Comparison of ENCODE assay signal across 26 cellular contexts in genomic region chr19:55077106-55077505, GRCh38. TPM values are rescaled to one million over a fixed set of nuclear protein-coding genes. Genes with fewer than 3 reads are reported as not detected.
"Had no signal": no experiment of that assay in that cellular context is flagged by ENCODE, and none has a peak within 500 bp of the region (broad histone marks: within the 10 kb centered on the region; RNA-seq: fewer than 3 reads in every experiment).

No MANE protein-coding gene starts in this region.

- H3K36me3 Mint-ChIP-seq: stimulated activated effector memory CD8-positive, alpha-beta T cell treated with anti-CD3 and anti-CD28 coated beads, Interleukin-12 subunit alpha, Interleukin-12 subunit beta, amount 100 ng/mL, for 72 hours; WTC11 had no signal

- ATAC-seq: activated CD4-positive, alpha-beta T cell treated with anti-CD3 and anti-CD28 coated beads for 36 hours; activated T-cell treated with anti-CD3 and anti-CD28 coated beads, Interleukin-2, amount 50 U/mL, for 4 hours; stimulated activated effector memory CD8-positive, alpha-beta T cell treated with anti-CD3 and anti-CD28 coated beads, Interleukin-12 subunit alpha, Interleukin-12 subunit beta, amount 100 ng/mL, for 72 hours; WTC11 had no signal

- H3K27ac Mint-ChIP-seq: activated CD4-positive, alpha-beta T cell treated with anti-CD3 and anti-CD28 coated beads for 36 hours; activated naive CD4-positive, alpha-beta T cell treated with anti-CD3 and anti-CD28 coated beads for 36 hours; activated naive CD8-positive, alpha-beta T cell treated with anti-CD3 and anti-CD28 coated beads, Interleukin-2, amount 10 ng/mL, durations not matched to agents 7 days and 5 days; endodermal cell; nephron progenitor cell; stimulated activated effector memory CD8-positive, alpha-beta T cell treated with anti-CD3 and anti-CD28 coated beads, Interleukin-12 subunit alpha, Interleukin-12 subunit beta, amount 100 ng/mL, for 72 hours; WTC11 had no signal

- H3K9me3 ChIP-seq: right lobe of liver, stomach, suprapubic skin, uterus had no signal

- H3K9me3 Mint-ChIP-seq: activated naive CD4-positive, alpha-beta T cell treated with anti-CD3 and anti-CD28 coated beads for 36 hours; activated naive CD8-positive, alpha-beta T cell treated with anti-CD3 and anti-CD28 coated beads, Interleukin-2, amount 10 ng/mL, durations not matched to agents 7 days and 5 days; activated T-cell treated with anti-CD3 and anti-CD28 coated beads, Interleukin-2, amount 50 U/mL, for 4 hours; stimulated activated effector memory CD8-positive, alpha-beta T cell treated with anti-CD3 and anti-CD28 coated beads, Interleukin-12 subunit alpha, Interleukin-12 subunit beta, amount 100 ng/mL, for 72 hours had no signal

- H3K4me3 Mint-ChIP-seq: activated CD4-positive, alpha-beta T cell treated with anti-CD3 and anti-CD28 coated beads for 36 hours; activated naive CD4-positive, alpha-beta T cell treated with anti-CD3 and anti-CD28 coated beads for 36 hours; activated naive CD8-positive, alpha-beta T cell treated with anti-CD3 and anti-CD28 coated beads, Interleukin-2, amount 10 ng/mL, durations not matched to agents 7 days and 5 days; activated T-cell treated with anti-CD3 and anti-CD28 coated beads, Interleukin-2, amount 50 U/mL, for 4 hours; nephron progenitor cell; stimulated activated effector memory CD8-positive, alpha-beta T cell treated with anti-CD3 and anti-CD28 coated beads, Interleukin-12 subunit alpha, Interleukin-12 subunit beta, amount 100 ng/mL, for 72 hours had no signal

- H3K36me3 ChIP-seq: left ventricle myocardium inferior, right lobe of liver, suprapubic skin, tibial nerve, uterus had no signal

- H3K4me3 ChIP-seq: coronary artery, left ventricle myocardium inferior, right lobe of liver, suprapubic skin, tibial nerve, uterus had no signal

- H3K27ac ChIP-seq: coronary artery, left ventricle myocardium inferior, right lobe of liver, suprapubic skin, tibial nerve, uterus had no signal

- H3K4me1 ChIP-seq: uterus had no signal

- DNase-seq: activated CD4-positive, alpha-beta T cell treated with anti-CD3 and anti-CD28 coated beads for 36 hours; activated CD4-positive, alpha-beta T cell treated with anti-CD3 and anti-CD28 coated beads, Interleukin-2, amount 50 U/mL, for 4 hours; activated CD8-positive, alpha-beta memory T cell treated with anti-CD3 and anti-CD28 coated beads, Interleukin-2, amount 50 U/mL, for 48 hours; activated naive CD4-positive, alpha-beta T cell treated with anti-CD3 and anti-CD28 coated beads for 36 hours; activated naive CD8-positive, alpha-beta T cell treated with anti-CD3 and anti-CD28 coated beads, Interleukin-2, amount 10 ng/mL, durations not matched to agents 7 days and 5 days; activated T-cell treated with anti-CD3 and anti-CD28 coated beads, Interleukin-2, amount 50 U/mL, for 4 hours; amygdala; erythroblast; foreskin melanocyte; hippocampal formation; left ventricle myocardium inferior; midbrain; nephron progenitor cell; stimulated activated CD4-positive, alpha-beta T cell treated with anti-CD3 and anti-CD28 coated beads, Interleukin-1b, Interleukin-23, amount 100 ng/mL, for 48 hours; stomach; uterus had no signal

RNA-seq across cellular contexts. Expression of gene GP6, which starts 39.0 kb away (rescaled TPM):
- total RNA-seq: activated CD8-positive, alpha-beta memory T cell treated with anti-CD3 and anti-CD28 coated beads for 36 hours; activated naive CD4-positive, alpha-beta T cell treated with anti-CD3 and anti-CD28 coated beads for 36 hours; bronchial epithelial cell; lung microvascular endothelial cell had no signal
